In genomic region chr1:2438038-2438437, GRCh38 we compare ENCODE assay signal across 26 cellular contexts. TPM values are rescaled to one million over a fixed set of nuclear protein-coding genes. Genes with fewer than 3 reads are reported as not detected.
A peak's percentile ranks its signal among the peaks of the same experiment; 100 is the strongest.
DNase-seq lines count a peak whose midpoint lies in the region; ATAC-seq lines count a peak whose summit lies in the region.
"Had no signal": no experiment of that assay in that cellular context is flagged by ENCODE, and none has a peak within 500 bp of the region (broad histone marks: within the 10 kb centered on the region; RNA-seq: fewer than 3 reads in every experiment).

No MANE protein-coding gene starts in this region.

- peaks cover 9% of the 10 kb centered on the region for H3K9me3 ChIP-seq in BLaER1
- H3K9me3 ChIP-seq: gastrocnemius medialis, left lung, suprapubic skin, uterus had no signal

- H3K4me3 ChIP-seq in BLaER1 = 0 out of 2 replicates have a peak overlapping the region, but pooled peaks have one; percentile 2
- H3K4me3 ChIP-seq: gastrocnemius medialis, left lung, SK-N-MC, skin epidermis, suprapubic skin, uterus had no signal

- peak; percentile 37 for DNase-seq in DMS 273 treated with DMSO at 0.1 percent for 48 hours (lab: John Stamatoyannopoulos, UW)
- DNase-seq in NCI-H2196 treated with DMSO at 0.1 percent for 48 hours (lab: John Stamatoyannopoulos, UW; ENCODE audit: unreplicated experiment) = peak; percentile 48
- no peak for DNase-seq in activated gamma-delta T cell treated with Interleukin-2 at 50 U/mL for 16 hours
- no peak for DNase-seq in activated CD4-positive, alpha-beta T cell treated with anti-CD3 and anti-CD28 coated beads, Interleukin-2, amount 50 U/mL, for 48 hours
- DNase-seq: activated CD4-positive, alpha-beta T cell treated with anti-CD3 and anti-CD28 coated beads for 4 hours; activated naive CD4-positive, alpha-beta T cell treated with anti-CD3 and anti-CD28 coated beads for 36 hours; activated T-cell treated with anti-CD3 and anti-CD28 coated beads, Interleukin-2, amount 50 U/mL, for 48 hours; endodermal cell; gastrocnemius medialis; GDM1; KG1; left lung; midbrain; MV-4-11; natural killer cell; NCI-H2029 treated with DMSO at 0.1 percent for 48 hours; NCI-H526; stimulated activated CD4-positive, alpha-beta T cell treated with anti-CD3 and anti-CD28 coated beads, Interleukin-1b, Interleukin-23, amount 100 ng/mL, for 48 hours; T-helper 2 cell; uterus had no signal

- H3K4me2 ChIP-seq in BLaER1 = peak overlapping the region; percentile 90

- H3K27ac ChIP-seq in BLaER1 = peak overlapping the region; percentile 79
- H3K27ac ChIP-seq: gastrocnemius medialis, left lung, SK-N-MC, skin epidermis, suprapubic skin, uterus had no signal

- peaks cover 7% of the 10 kb centered on the region; the same call in 1 of the 2 replicates for H4K20me1 ChIP-seq in BLaER1

- 0 out of 2 replicates have a peak, but pooled peaks cover 4% of the 10 kb centered on the region for H3K36me3 ChIP-seq in BLaER1
- H3K36me3 ChIP-seq: gastrocnemius medialis, left lung, suprapubic skin, uterus had no signal

- ATAC-seq in esophagus mucosa (peak; percentile 7), HG02759 (IDR thresholded peaks at IDR 0.05; ENCODE audit: unreplicated experiment) (no peak)
- ATAC-seq: gastrocnemius medialis, left lung, natural killer cell had no signal

- H3K9ac ChIP-seq in BLaER1 = no peak overlapping the region; the same call in 1 of the 2 replicates

- H3K27me3 ChIP-seq in BLaER1 = peaks cover 32% of the 10 kb centered on the region

- H3K4me1 ChIP-seq in BLaER1 = peaks cover 94% of the 10 kb centered on the region
- H3K4me1 ChIP-seq: gastrocnemius medialis, left lung, uterus had no signal

RNA-seq across cellular contexts. Expression of gene PEX10, which starts 25.7 kb away (rescaled TPM):
- total RNA-seq in esophagus mucosa = 17.7 TPM

RNA-seq across cellular contexts. Expression of gene PLCH2, which starts 38.1 kb away (rescaled TPM):
- total RNA-seq in esophagus mucosa = 21.0 TPM
- total RNA-seq: gastrocnemius medialis had no signal

RNA-seq across cellular contexts. Expression of gene RER1, which starts 46.4 kb away (rescaled TPM):
- total RNA-seq in esophagus mucosa = 167 TPM

RNA-seq across cellular contexts. Expression of gene MORN1, which starts 46.7 kb away (rescaled TPM):
- 8.4 TPM for total RNA-seq in esophagus mucosa

Comparison
In these comparisons a context has a peak if more than half of its experiments do, and no peak if none do; other contexts are left out.
1. DNase-seq: peak in DMS 273 treated with DMSO at 0.1 percent for 48 hours (single experiment) and NCI-H2196 treated with DMSO at 0.1 percent for 48 hours (single experiment); none in activated gamma-delta T cell treated with Interleukin-2 at 50 U/mL for 16 hours (single experiment) and activated CD4-positive, alpha-beta T cell treated with anti-CD3 and anti-CD28 coated beads, Interleukin-2, amount 50 U/mL, for 48 hours (0 of 2).